ENCODE assay signal across 8 cellular contexts in the genomic region with DNA sequence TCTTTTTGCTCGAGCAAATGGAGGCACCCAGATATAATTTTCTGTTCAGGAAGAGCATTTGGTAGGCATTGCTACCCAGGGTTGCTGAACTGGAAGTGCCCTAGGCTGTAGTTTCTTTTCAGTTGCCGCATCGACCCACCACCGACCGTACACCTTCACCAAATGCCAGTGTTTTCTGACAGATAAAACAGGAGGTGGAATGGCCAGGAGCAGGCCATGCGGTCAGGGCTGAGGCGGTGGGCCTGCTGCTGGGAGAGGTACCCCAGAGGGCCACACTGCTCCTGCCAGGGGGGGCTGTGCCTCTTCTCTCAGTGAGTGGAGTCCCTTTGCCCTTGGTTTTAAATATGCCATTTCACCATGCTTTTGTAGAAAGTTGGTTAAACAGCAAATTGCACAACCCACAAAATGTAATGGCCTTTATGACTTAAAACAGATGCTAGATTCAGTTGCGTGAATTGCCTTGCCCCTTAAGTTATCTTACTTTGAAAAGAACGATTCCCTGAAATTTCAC. TPM values are rescaled to one million over a fixed set of nuclear protein-coding genes. Genes with fewer than 3 reads are reported as not detected.
DNase-seq lines count a peak whose midpoint lies in the region; ATAC-seq and TF ChIP-seq lines count a peak whose summit lies in the region.

No MANE protein-coding gene starts in this region.

- WGBS in heart left ventricle, 4 donors: 36 to 63% (median 47%) methylated on average over 9 of the region's 9 CpGs

- H3K4me1 ChIP-seq in HEK293 (ENCODE audit: control insufficient read depth, insufficient read depth, low read length): peaks cover 26% of the 10 kb centered on the region
- peaks cover 0 to 67% (median 35%) of the 10 kb centered on the region in 12 donors for H3K4me1 ChIP-seq in heart left ventricle

- TF ChIP-seq CTCF in HEK293 (tag by site-specific recombination; IDR thresholded peaks at IDR 0.05): 0 out of 2 replicates have a peak, but pooled peaks have one; percentile 7
- no peak for TF ChIP-seq CTCF in heart left ventricle (IDR thresholded peaks at IDR 0.05)

- H3K4me1 Mint-ChIP-seq in activated T-cell treated with anti-CD3 and anti-CD28 coated beads, Interleukin-2, amount 50 U/mL, for 24 hours (ENCODE audit: low read depth): peaks cover 73% of the 10 kb centered on the region
- peaks cover 60% of the 10 kb centered on the region for H3K4me1 Mint-ChIP-seq in stimulated activated memory B cell treated with anti-CD40 and anti-IgM and Interleukin-4, amounts not matched to agents 10 μg/mL and 1 μg/mL and 100 μg/mL, for 72 hours

- H3K9me3 ChIP-seq in HEK293 (ENCODE audit: control insufficient read depth, insufficient read depth, low read depth, low read length) (no peaks in the 10 kb centered on the region), heart left ventricle (no peaks in the 10 kb centered on the region)

- no peaks in the 10 kb centered on the region for H3K36me3 Mint-ChIP-seq in activated T-cell treated with anti-CD3 and anti-CD28 coated beads, Interleukin-2, amount 50 U/mL, for 24 hours (ENCODE audit: low read depth)
- H3K36me3 Mint-ChIP-seq in stimulated activated memory B cell treated with anti-CD40 and anti-IgM and Interleukin-4, amounts not matched to agents 10 μg/mL and 1 μg/mL and 100 μg/mL, for 72 hours: no peaks in the 10 kb centered on the region

- H3K4me3 Mint-ChIP-seq in activated T-cell treated with anti-CD3 and anti-CD28 coated beads, Interleukin-2, amount 50 U/mL, for 24 hours: peak overlapping the region; percentile 84
- peak overlapping the region; percentile 71 for H3K4me3 Mint-ChIP-seq in stimulated activated memory B cell treated with anti-CD40 and anti-IgM and Interleukin-4, amounts not matched to agents 10 μg/mL and 1 μg/mL and 100 μg/mL, for 72 hours

- intact Hi-C loops in heart left ventricle (cut with DNase I): loop anchor here in 5 of 10 donors (2.0 to 5.0 kb wide), 3 partner anchors 35 to 40 kb away; partner anchors contain the start of genes TSHZ1 (in 3 of the 5) and PTGR3 (in 2 of the 5)

- peak overlapping the region; percentile 96 for H3K27ac Mint-ChIP-seq in activated T-cell treated with anti-CD3 and anti-CD28 coated beads, Interleukin-2, amount 50 U/mL, for 24 hours
- peak overlapping the region; percentile 90 for H3K27ac Mint-ChIP-seq in stimulated activated memory B cell treated with anti-CD40 and anti-IgM and Interleukin-4, amounts not matched to agents 10 μg/mL and 1 μg/mL and 100 μg/mL, for 72 hours

- H3K36me3 ChIP-seq in HEK293 (ENCODE audit: control insufficient read depth in 2 of 2, insufficient read depth in 1 of 2, low read length in 2 of 2) (no peaks in the 10 kb centered on the region), heart left ventricle (no peaks in the 10 kb centered on the region)

- H3K27ac ChIP-seq in HEK293 (ENCODE audit: extremely low read depth, low read depth, low read length): 0 out of 2 replicates have a peak overlapping the region, but pooled peaks have one; percentile 30
- peak overlapping the region; percentile 43 to 90 (median 76) for H3K27ac ChIP-seq in heart left ventricle

- no peak overlapping the region for H3K4me3 ChIP-seq in HEK293 (ENCODE audit: low read depth, low read length)
- peak overlapping the region; percentile 12 to 60 (median 42) for H3K4me3 ChIP-seq in heart left ventricle

- no peaks in the 10 kb centered on the region for H3K9me3 Mint-ChIP-seq in activated T-cell treated with anti-CD3 and anti-CD28 coated beads, Interleukin-2, amount 50 U/mL, for 24 hours
- H3K9me3 Mint-ChIP-seq in stimulated activated memory B cell treated with anti-CD40 and anti-IgM and Interleukin-4, amounts not matched to agents 10 μg/mL and 1 μg/mL and 100 μg/mL, for 72 hours: peaks cover 8% of the 10 kb centered on the region

- CTCF ChIA-PET in HEK293 (lab: Yijun Ruan, JAX): no interaction called here

- TF ChIP-seq POLR2A in heart left ventricle (IDR thresholded peaks at IDR 0.05): no peak

- no peaks in the 10 kb centered on the region for H3K27me3 ChIP-seq in heart left ventricle

- ATAC-seq in heart left ventricle (peak in 2 of 4 donors; percentile 4 to 15), HG03097 (IDR thresholded peaks at IDR 0.05; ENCODE audit: low FRiP score, unreplicated experiment) (no peak)
- ATAC-seq in stimulated activated memory B cell treated with anti-CD40 and anti-IgM and Interleukin-4, amounts not matched to agents 10 μg/mL and 1 μg/mL and 100 μg/mL, for 72 hours: no peak

- no peaks in the 10 kb centered on the region for H3K27me3 Mint-ChIP-seq in activated T-cell treated with anti-CD3 and anti-CD28 coated beads, Interleukin-2, amount 50 U/mL, for 24 hours
- H3K27me3 Mint-ChIP-seq in stimulated activated memory B cell treated with anti-CD40 and anti-IgM and Interleukin-4, amounts not matched to agents 10 μg/mL and 1 μg/mL and 100 μg/mL, for 72 hours: no peaks in the 10 kb centered on the region

- POLR2A ChIA-PET in HEK293 (lab: Yijun Ruan, JAX): no interaction called here

- DNase-seq in activated T-cell treated with anti-CD3 and anti-CD28 coated beads, Interleukin-2, amount 50 U/mL, for 24 hours: peak; percentile 46
- DNase-seq in heart left ventricle (no peak), NAMALWA (ENCODE audit: low spot score) (no peak), NCI-H2171 treated with DMSO at 0.1 percent for 48 hours (lab: John Stamatoyannopoulos, UW) (no peak), NCI-H345 treated with DMSO at 0.1 percent for 48 hours (lab: John Stamatoyannopoulos, UW; ENCODE audit: unreplicated experiment) (no peak)

TF ChIP-seq in HEK293, 187 proteins besides CTCF, POLR2A, EP300 and RAD21:
- TF ChIP-seq ZXDB (tag by site-specific recombination; IDR thresholded peaks at IDR 0.05) (no peak), GLIS2 (tag by site-specific recombination; IDR thresholded peaks at IDR 0.05) (peak; percentile 20; the same call in 1 of the 2 replicates)

RNA-seq across cellular contexts. Expression of gene TSHZ1, which starts 36.5 kb away (rescaled TPM):
- total RNA-seq in heart left ventricle: 10 to 100 TPM; 14.7 to 27.9 (median 19.5) TPM
- polyA plus RNA-seq in heart left ventricle: 1 to 10 TPM; 7.5 to 8.8 TPM

RNA-seq across cellular contexts. Expression of gene PTGR3, which starts 38.2 kb away (rescaled TPM):
- total RNA-seq in heart left ventricle: 10 to 100 TPM; 35.3 to 58.2 (median 49.4) TPM
- polyA plus RNA-seq in heart left ventricle: 10 to 100 TPM; 13.6 to 33.4 TPM
